ENCODE assay signal across 10 cellular contexts in genomic region chr5:51381801-51382507, GRCh38. TPM values are rescaled to one million over a fixed set of nuclear protein-coding genes. Genes with fewer than 3 reads are reported as not detected.
DNase-seq lines count a peak whose midpoint lies in the region; TF ChIP-seq lines count a peak whose summit lies in the region.
"Had no signal": no experiment of that assay in that cellular context is flagged by ENCODE, and none has a peak within 500 bp of the region (broad histone marks: within the 10 kb centered on the region; RNA-seq: fewer than 3 reads in every experiment).

No MANE protein-coding gene starts in this region.

- no peak overlapping the region for H3K27ac ChIP-seq in MM.1S (ENCODE audit: low read length)
- peak overlapping the region; percentile 77 for H3K27ac ChIP-seq in neural cell (ENCODE audit: low read length)

- H3K4me3 ChIP-seq in MM.1S (ENCODE audit: low read length) (peak overlapping the region; percentile 29; the same call in 1 of the 2 replicates), neural cell (ENCODE audit: low read length) (peak overlapping the region; percentile 82)

- DNase-seq in DMS79 treated with DMSO at 0.1 percent for 48 hours (lab: John Stamatoyannopoulos, UW) (peak; percentile 55), MM.1S (no peak), dermis blood vessel endothelial cell (peak; percentile 2), HPDE6-E6E7 (ENCODE audit: extremely low spot score) (no peak), COLO668 (lab: John Stamatoyannopoulos, UW; ENCODE audit: unreplicated experiment) (no peak)
- DNase-seq in stimulated activated CD8-positive, alpha-beta memory T cell treated with anti-CD3 and anti-CD28 coated beads, Interleukin-4, amount 100 ng/mL, for 48 hours: no peak
- no peak for DNase-seq in activated CD4-positive, CD25-positive, alpha-beta regulatory T cell (lab: John Stamatoyannopoulos, UW)

- TF ChIP-seq RAD21 in neural cell (conservative IDR thresholded peaks at IDR 0.05): no peak

- peaks cover 5% of the 10 kb centered on the region; the same call in 1 of the 2 replicates for H3K4me1 ChIP-seq in MM.1S (ENCODE audit: low read length)

- H2AFZ ChIP-seq in MM.1S (ENCODE audit: low read length): no peak overlapping the region
- no peak overlapping the region for H2AFZ ChIP-seq in neural cell (ENCODE audit: low read depth, low read length)

- H3K9ac ChIP-seq in MM.1S (ENCODE audit: low read length): no peak overlapping the region
- H3K9ac ChIP-seq in neural cell (ENCODE audit: low read length): peak overlapping the region; percentile 82

- H3F3A ChIP-seq in MM.1S (ENCODE audit: insufficient read depth, low read length) (peaks cover 5% of the 10 kb centered on the region; the same call in 1 of the 2 replicates), neural cell (ENCODE audit: insufficient read depth, low read length, poor library complexity, severe bottlenecking) (no peaks in the 10 kb centered on the region)

- H3K9me2 ChIP-seq in MM.1S (replicated peaks; ENCODE audit: insufficient read depth, low read length): no peaks in the 10 kb centered on the region
- no peaks in the 10 kb centered on the region for H3K9me2 ChIP-seq in neural cell (ENCODE audit: insufficient read depth, low read length)

- no peaks in the 10 kb centered on the region for H4K20me1 ChIP-seq in MM.1S (ENCODE audit: insufficient read depth, low read length)
- peaks cover 2% of the 10 kb centered on the region for H4K20me1 ChIP-seq in neural cell (ENCODE audit: insufficient read depth)

- H3K79me2 ChIP-seq in MM.1S (ENCODE audit: low read length) (no peaks in the 10 kb centered on the region), neural cell (replicated peaks; ENCODE audit: insufficient read depth, low read length) (peaks cover 93% of the 10 kb centered on the region)

- TF ChIP-seq CTCF in MM.1S (IDR thresholded peaks at IDR 0.05; ENCODE audit: low read length): no peak
- no peak for TF ChIP-seq CTCF in neural cell (IDR thresholded peaks at IDR 0.05; ENCODE audit: poor library complexity, severe bottlenecking)

- no peak for TF ChIP-seq EP300 in neural cell (conservative IDR thresholded peaks at IDR 0.05; ENCODE audit: poor library complexity, severe bottlenecking)

- H3K9me3 ChIP-seq in MM.1S (replicated peaks; ENCODE audit: insufficient read depth, low read length): no peaks in the 10 kb centered on the region
- H3K9me3 ChIP-seq in neural cell (ENCODE audit: low read length): no peaks in the 10 kb centered on the region

- H3K4me2 ChIP-seq in MM.1S (ENCODE audit: low read depth, low read length): peak overlapping the region; percentile 25; the same call in 1 of the 2 replicates
- H3K4me2 ChIP-seq in neural cell (ENCODE audit: low read length): peak overlapping the region; percentile 73

- H3K36me3 ChIP-seq in MM.1S (replicated peaks; ENCODE audit: insufficient read depth, low read length) (no peaks in the 10 kb centered on the region), neural cell (ENCODE audit: insufficient read depth, low read length) (no peaks in the 10 kb centered on the region)

- H3K27me3 ChIP-seq in MM.1S (replicated peaks; ENCODE audit: insufficient read depth, low read length): peaks cover 20% of the 10 kb centered on the region
- peaks cover 91% of the 10 kb centered on the region for H3K27me3 ChIP-seq in neural cell (ENCODE audit: insufficient read depth, low read depth, low read length)

TF ChIP-seq in neural cell, 6 proteins besides CTCF, POLR2A, EP300 and RAD21:
- TF ChIP-seq POLR2AphosphoS5 (IDR thresholded peaks at IDR 0.05) (no peak), TAF1 (IDR thresholded peaks at IDR 0.05; ENCODE audit: low read depth) (no peak), SMC3 (conservative IDR thresholded peaks at IDR 0.05; ENCODE audit: poor library complexity) (peak; percentile 12), EZH2 (IDR thresholded peaks at IDR 0.05; ENCODE audit: borderline replicate concordance, insufficient read depth, low read length, poor library complexity, severe bottlenecking) (no peak)

RNA-seq across cellular contexts. Expression of gene ISL1, which starts 1.3 kb away (rescaled TPM):
- total RNA-seq in dermis blood vessel endothelial cell: not detected in 2 replicates
- 27.6 and 33.6 TPM in 2 replicates for polyA plus RNA-seq in neural cell
- 47.5 and 49.4 TPM in 2 replicates for polyA minus RNA-seq in neural cell
- total RNA-seq: cerebellum, pulmonary artery endothelial cell had no signal

Comparison
In these comparisons a context has a peak if more than half of its experiments do, and no peak if none do; other contexts are left out.
1. DNase-seq: peak in DMS79 treated with DMSO at 0.1 percent for 48 hours (single experiment) and dermis blood vessel endothelial cell (single experiment); none in MM.1S (single experiment), HPDE6-E6E7 (single experiment), stimulated activated CD8-positive, alpha-beta memory T cell treated with anti-CD3 and anti-CD28 coated beads, Interleukin-4, amount 100 ng/mL, for 48 hours (single experiment), activated CD4-positive, CD25-positive, alpha-beta regulatory T cell (0 of 4) and COLO668 (single experiment).